ENCODE assay signal across 8 cellular contexts in genomic region chr21:18499761-18500376, GRCh38.
DNase-seq lines count a peak whose midpoint lies in the region; ATAC-seq lines count a peak whose summit lies in the region.

No MANE protein-coding gene starts in this region.

- no peak overlapping the region for H3K27ac Mint-ChIP-seq in activated T-cell treated with anti-CD3 and anti-CD28 coated beads, Interleukin-2, amount 50 U/mL, for 24 hours

- H3K27me3 ChIP-seq in right cardiac atrium (ENCODE audit: control insufficient read depth, insufficient read depth): no peaks in the 10 kb centered on the region

- no peak overlapping the region for H3K4me3 Mint-ChIP-seq in activated T-cell treated with anti-CD3 and anti-CD28 coated beads, Interleukin-2, amount 50 U/mL, for 24 hours

- intact Hi-C loops in right cardiac atrium (cut with DNase I): no loop called here

- no peaks in the 10 kb centered on the region for H3K27me3 Mint-ChIP-seq in activated T-cell treated with anti-CD3 and anti-CD28 coated beads, Interleukin-2, amount 50 U/mL, for 24 hours

- no peaks in the 10 kb centered on the region for H3K4me1 ChIP-seq in right cardiac atrium (ENCODE audit: control insufficient read depth, insufficient read depth, low read length)

- no peak overlapping the region for H3K27ac ChIP-seq in right cardiac atrium (ENCODE audit: low read length)

- 28% methylated on average over 4 of the region's 4 CpGs for WGBS in right cardiac atrium

- ATAC-seq in right cardiac atrium (no peak), GM21619 (IDR thresholded peaks at IDR 0.05; ENCODE audit: unreplicated experiment) (no peak)

- peak; percentile 5 to 34 (median 8) for DNase-seq in stimulated activated CD4-positive, alpha-beta T cell treated with anti-CD3 and anti-CD28 coated beads, Interleukin-12 subunit alpha, Interleukin-12 subunit beta, amount 100 ng/mL, for 48 hours (ENCODE audit: low read depth in 2 of 3, low spot score in 1 of 3)
- DNase-seq in stimulated activated CD4-positive, alpha-beta T cell treated with anti-CD3 and anti-CD28 coated beads, Interleukin-12 subunit alpha, Interleukin-12 subunit beta, amount 100 ng/mL, for 4 hours: no peak
- DNase-seq in NCI-H1694 treated with DMSO at 0.1 percent for 48 hours (lab: John Stamatoyannopoulos, UW) (peak; percentile 47), right cardiac atrium (peak in 2 of 3 donors; percentile 31 to 59), NCI-H2029 (lab: John Stamatoyannopoulos, UW) (no peak)
- DNase-seq in activated T-cell treated with anti-CD3 and anti-CD28 coated beads, Interleukin-2, amount 50 U/mL, for 24 hours: peak; percentile 26
- peak; percentile 7 for DNase-seq in stimulated activated CD4-positive, alpha-beta T cell treated with anti-CD3 and anti-CD28 coated beads, Interleukin-4, amount 100 ng/mL, for 1 hour

- H3K36me3 Mint-ChIP-seq in activated T-cell treated with anti-CD3 and anti-CD28 coated beads, Interleukin-2, amount 50 U/mL, for 24 hours (ENCODE audit: low read depth): no peaks in the 10 kb centered on the region

- H3K9me3 Mint-ChIP-seq in activated T-cell treated with anti-CD3 and anti-CD28 coated beads, Interleukin-2, amount 50 U/mL, for 24 hours: no peaks in the 10 kb centered on the region

- H3K4me3 ChIP-seq in right cardiac atrium (ENCODE audit: low read length): no peak overlapping the region

- H3K4me1 Mint-ChIP-seq in activated T-cell treated with anti-CD3 and anti-CD28 coated beads, Interleukin-2, amount 50 U/mL, for 24 hours (ENCODE audit: low read depth): no peaks in the 10 kb centered on the region

- no peaks in the 10 kb centered on the region for H3K9me3 ChIP-seq in right cardiac atrium (ENCODE audit: control insufficient read depth, low read length)

Comparison
In these comparisons a context has a peak if more than half of its experiments do, and no peak if none do; other contexts are left out.
1. DNase-seq: peak in stimulated activated CD4-positive, alpha-beta T cell treated with anti-CD3 and anti-CD28 coated beads, Interleukin-12 subunit alpha, Interleukin-12 subunit beta, amount 100 ng/mL, for 48 hours (3 of 3), NCI-H1694 treated with DMSO at 0.1 percent for 48 hours (single experiment), activated T-cell treated with anti-CD3 and anti-CD28 coated beads, Interleukin-2, amount 50 U/mL, for 24 hours (single experiment), right cardiac atrium (2 of 3) and stimulated activated CD4-positive, alpha-beta T cell treated with anti-CD3 and anti-CD28 coated beads, Interleukin-4, amount 100 ng/mL, for 1 hour (single experiment); none in stimulated activated CD4-positive, alpha-beta T cell treated with anti-CD3 and anti-CD28 coated beads, Interleukin-12 subunit alpha, Interleukin-12 subunit beta, amount 100 ng/mL, for 4 hours (single experiment) and NCI-H2029 (single experiment).